Comparison of ENCODE assay signal across 33 cellular contexts in genomic region chr12:1823237-1823636, GRCh38. TPM values are rescaled to one million over a fixed set of nuclear protein-coding genes. Genes with fewer than 3 reads are reported as not detected.
"Had no signal": no experiment of that assay in that cellular context is flagged by ENCODE, and none has a peak within 500 bp of the region (broad histone marks: within the 10 kb centered on the region; RNA-seq: fewer than 3 reads in every experiment).

No MANE protein-coding gene starts in this region.

- H3K4me3 Mint-ChIP-seq: activated B cell treated with CpG ODN at 0.5 μM for 24 hours; activated CD4-positive, alpha-beta memory T cell treated with anti-CD3 and anti-CD28 coated beads, Interleukin-2, amount 10 ng/mL, durations not matched to agents 7 days and 5 days; activated CD4-positive, alpha-beta T cell treated with anti-CD3 and anti-CD28 coated beads, Interleukin-2, amount 10 ng/mL, durations not matched to agents 24 days and 14 days; activated naive CD4-positive, alpha-beta T cell treated with anti-CD3 and anti-CD28 coated beads for 36 hours; activated naive CD4-positive, alpha-beta T cell treated with anti-CD3 and anti-CD28 coated beads, Interleukin-2, amount 50 U/mL, for 24 hours; activated naive CD8-positive, alpha-beta T cell treated with anti-CD3 and anti-CD28 coated beads for 36 hours; activated naive CD8-positive, alpha-beta T cell treated with anti-CD3 and anti-CD28 coated beads, Interleukin-2, amount 50 U/mL, for 24 hours; activated T-cell treated with anti-CD3 and anti-CD28 coated beads, Interleukin-2, amount 50 U/mL, for 4 hours; activated T-helper 1 cell treated with anti-CD3 and anti-CD28 coated beads, Interleukin-12 subunit alpha, Interleukin-12 subunit beta, Interleukin-2, Interleukin-4 antibody, amounts not matched to agents 30 ng/mL and 10 ng/mL and 1 ng/mL, durations not matched to agents 14 hours and 24 hours and 36 hours; endodermal cell; T-cell; T-helper 1 cell treated with Interleukin-12 subunit alpha and Interleukin-12 subunit beta and Interleukin-4 antibody, amounts not matched to agents 30 μg/mL and 1 μg/mL, for 36 hours had no signal

- H3K36me3 ChIP-seq: adrenal gland, ascending aorta, colonic mucosa, heart left ventricle, WERI-Rb-1 had no signal

- H3K4me3 ChIP-seq: adrenal gland, ascending aorta, colonic mucosa, heart left ventricle had no signal

- H3K27ac Mint-ChIP-seq: activated B cell treated with CpG ODN at 0.5 μM for 24 hours; activated CD4-positive, alpha-beta memory T cell treated with anti-CD3 and anti-CD28 coated beads, Interleukin-2, amount 10 ng/mL, durations not matched to agents 7 days and 5 days; activated CD4-positive, alpha-beta T cell treated with anti-CD3 and anti-CD28 coated beads, Interleukin-2, amount 10 ng/mL, durations not matched to agents 24 days and 14 days; activated naive CD4-positive, alpha-beta T cell treated with anti-CD3 and anti-CD28 coated beads for 36 hours; activated naive CD4-positive, alpha-beta T cell treated with anti-CD3 and anti-CD28 coated beads, Interleukin-2, amount 50 U/mL, for 24 hours; activated naive CD8-positive, alpha-beta T cell treated with anti-CD3 and anti-CD28 coated beads for 36 hours; activated naive CD8-positive, alpha-beta T cell treated with anti-CD3 and anti-CD28 coated beads, Interleukin-2, amount 50 U/mL, for 24 hours; activated T-helper 1 cell treated with anti-CD3 and anti-CD28 coated beads, Interleukin-12 subunit alpha, Interleukin-12 subunit beta, Interleukin-2, Interleukin-4 antibody, amounts not matched to agents 30 ng/mL and 10 ng/mL and 1 ng/mL, durations not matched to agents 14 hours and 24 hours and 36 hours; activated T-helper 2 cell treated with anti-CD3 and anti-CD28 coated beads, Interferon-gamma antibody, Interleukin-2, Interleukin-4, amounts not matched to agents 10 μg/mL and 5 μg/mL and 100 μg/mL, durations not matched to agents 14 hours and 24 hours and 36 hours; endodermal cell; T-cell; T-helper 1 cell treated with Interleukin-12 subunit alpha and Interleukin-12 subunit beta and Interleukin-4 antibody, amounts not matched to agents 30 μg/mL and 1 μg/mL, for 36 hours had no signal

- H3K27ac ChIP-seq: adrenal gland, ascending aorta, colonic mucosa, heart left ventricle had no signal

- DNase-seq: activated B cell treated with CpG ODN at 0.5 μM for 24 hours; activated CD4-positive, alpha-beta memory T cell treated with anti-CD3 and anti-CD28 coated beads, Interleukin-2, amount 10 ng/mL, durations not matched to agents 7 days and 5 days; activated CD4-positive, alpha-beta T cell treated with anti-CD3 and anti-CD28 coated beads, Interleukin-2, amount 10 ng/mL, durations not matched to agents 24 days and 14 days; activated CD4-positive, alpha-beta T cell treated with anti-CD3 and anti-CD28 coated beads, Interleukin-2, amount 50 U/mL, for 4 hours; activated effector memory CD4-positive, alpha-beta T cell treated with anti-CD3 and anti-CD28 coated beads, Interleukin-2, amount 50 U/mL, for 16 hours; activated naive CD4-positive, alpha-beta T cell treated with anti-CD3 and anti-CD28 coated beads for 36 hours; activated naive CD8-positive, alpha-beta T cell treated with anti-CD3 and anti-CD28 coated beads for 36 hours; activated naive CD8-positive, alpha-beta T cell treated with anti-CD3 and anti-CD28 coated beads, Interleukin-2, amount 50 U/mL, for 24 hours; activated T-cell treated with anti-CD3 and anti-CD28 coated beads, Interleukin-2, amount 50 U/mL, for 4 hours; adrenal gland; amygdala; central memory CD4-positive, alpha-beta T cell; cerebellar nuclear complex; colonic mucosa; effector memory CD4-positive, alpha-beta T cell; endodermal cell; foreskin fibroblast; heart left ventricle; hypothalamus; T-cell; T1000; WERI-Rb-1 had no signal

- H3K9me3 ChIP-seq: adrenal gland, ascending aorta, colonic mucosa, heart left ventricle had no signal

- FAIRE-seq: frontal cortex had no signal

- H3K4me1 ChIP-seq: adrenal gland, ascending aorta, colonic mucosa had no signal

- H3K9me3 Mint-ChIP-seq: activated B cell treated with CpG ODN at 0.5 μM for 24 hours; activated CD4-positive, alpha-beta memory T cell treated with anti-CD3 and anti-CD28 coated beads, Interleukin-2, amount 10 ng/mL, durations not matched to agents 7 days and 5 days; activated CD4-positive, alpha-beta T cell treated with anti-CD3 and anti-CD28 coated beads, Interleukin-2, amount 10 ng/mL, durations not matched to agents 24 days and 14 days; activated naive CD4-positive, alpha-beta T cell treated with anti-CD3 and anti-CD28 coated beads for 36 hours; activated naive CD4-positive, alpha-beta T cell treated with anti-CD3 and anti-CD28 coated beads, Interleukin-2, amount 50 U/mL, for 24 hours; activated naive CD8-positive, alpha-beta T cell treated with anti-CD3 and anti-CD28 coated beads for 36 hours; activated naive CD8-positive, alpha-beta T cell treated with anti-CD3 and anti-CD28 coated beads, Interleukin-2, amount 50 U/mL, for 24 hours; activated T-cell treated with anti-CD3 and anti-CD28 coated beads, Interleukin-2, amount 50 U/mL, for 4 hours; activated T-helper 1 cell treated with anti-CD3 and anti-CD28 coated beads, Interleukin-12 subunit alpha, Interleukin-12 subunit beta, Interleukin-2, Interleukin-4 antibody, amounts not matched to agents 30 ng/mL and 10 ng/mL and 1 ng/mL, durations not matched to agents 14 hours and 24 hours and 36 hours; activated T-helper 2 cell treated with anti-CD3 and anti-CD28 coated beads, Interferon-gamma antibody, Interleukin-2, Interleukin-4, amounts not matched to agents 10 μg/mL and 5 μg/mL and 100 μg/mL, durations not matched to agents 14 hours and 24 hours and 36 hours; T-cell; T-helper 1 cell treated with Interleukin-12 subunit alpha and Interleukin-12 subunit beta and Interleukin-4 antibody, amounts not matched to agents 30 μg/mL and 1 μg/mL, for 36 hours had no signal

- H3K36me3 Mint-ChIP-seq: activated naive CD4-positive, alpha-beta T cell treated with anti-CD3 and anti-CD28 coated beads, Interleukin-2, amount 50 U/mL, for 24 hours; activated naive CD8-positive, alpha-beta T cell treated with anti-CD3 and anti-CD28 coated beads for 36 hours; T-cell had no signal

- ATAC-seq: activated CD4-positive, CD25-positive, alpha-beta regulatory T cell treated with anti-CD3 and anti-CD28 coated beads, Interleukin-2, amount 50 U/mL, for 24 hours; activated naive CD8-positive, alpha-beta T cell treated with anti-CD3 and anti-CD28 coated beads, Interleukin-2, amount 50 U/mL, for 24 hours; activated T-cell treated with anti-CD3 and anti-CD28 coated beads, Interleukin-2, amount 50 U/mL, for 4 hours; esophagus mucosa; heart left ventricle; T-cell had no signal

RNA-seq across cellular contexts. Expression of gene LRTM2, which starts 2.9 kb away (rescaled TPM):
- total RNA-seq: activated B cell treated with CpG ODN at 0.5 μM for 24 hours; activated CD4-positive, alpha-beta memory T cell treated with anti-CD3 and anti-CD28 coated beads, Interleukin-2, amount 10 ng/mL, durations not matched to agents 7 days and 5 days; activated naive CD4-positive, alpha-beta T cell treated with anti-CD3 and anti-CD28 coated beads for 36 hours; activated naive CD8-positive, alpha-beta T cell treated with anti-CD3 and anti-CD28 coated beads for 36 hours; activated T-helper 1 cell treated with anti-CD3 and anti-CD28 coated beads, Interleukin-12 subunit alpha, Interleukin-12 subunit beta, Interleukin-2, Interleukin-4 antibody, amounts not matched to agents 30 ng/mL and 10 ng/mL and 1 ng/mL, durations not matched to agents 14 hours and 24 hours and 36 hours; adrenal gland; ascending aorta; colonic mucosa; dermis microvascular lymphatic vessel endothelial cell; epithelial cell of proximal tubule; esophagus mucosa; heart left ventricle; T-cell; T-helper 2 cell treated with Interferon-gamma antibody and Interleukin-4, amounts not matched to agents 100 ng/mL and 5 ng/mL, for 36 hours had no signal
- polyA plus RNA-seq: adrenal gland, heart left ventricle had no signal
